In the genomic region with DNA sequence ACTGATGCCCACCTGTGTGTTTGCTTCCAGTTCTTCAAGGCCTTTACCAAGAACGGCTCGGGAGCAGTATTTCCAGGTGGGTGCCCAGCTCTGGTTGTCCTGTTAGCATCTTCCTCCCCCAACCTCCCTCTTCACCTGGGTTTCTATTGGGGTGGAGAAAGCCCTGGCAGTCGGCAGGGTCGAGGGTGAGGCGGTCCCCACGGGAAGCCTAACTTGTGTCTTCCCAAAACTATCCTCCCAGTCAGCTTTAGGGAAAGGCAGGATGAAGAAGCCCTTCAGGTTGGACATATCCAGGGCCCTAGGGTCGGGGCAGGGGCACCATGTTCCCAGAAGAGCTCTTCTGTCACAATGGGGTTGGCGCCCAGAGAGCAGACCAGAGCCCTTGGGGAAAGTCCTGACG, we compare ENCODE assay signal across 29 cellular contexts. TPM values are rescaled to one million over a fixed set of nuclear protein-coding genes. Genes with fewer than 3 reads are reported as not detected.
"Had no signal": no experiment of that assay in that cellular context is flagged by ENCODE, and none has a peak within 500 bp of the region (broad histone marks: within the 10 kb centered on the region; RNA-seq: fewer than 3 reads in every experiment).

No MANE protein-coding gene starts in this region.

- H3K4me1 ChIP-seq: prostate gland had no signal

- H3K27ac ChIP-seq: body of pancreas, left lung, neutrophil, prostate gland, testis had no signal

- H3K36me3 Mint-ChIP-seq: activated naive CD4-positive, alpha-beta T cell treated with anti-CD3 and anti-CD28 coated beads, Interleukin-2, amount 50 U/mL, for 72 hours had no signal

- H3K4me3 Mint-ChIP-seq: activated CD4-positive, alpha-beta T cell treated with anti-CD3 and anti-CD28 coated beads for 36 hours; activated T-cell treated with anti-CD3 and anti-CD28 coated beads, Interleukin-2, amount 50 U/mL, for 72 hours; nephron; T-helper 2 cell treated with Interferon-gamma antibody and Interleukin-4, amounts not matched to agents 5 μg/mL and 100 μg/mL, for 36 hours had no signal

- H3K27me3 Mint-ChIP-seq: activated CD4-positive, alpha-beta T cell treated with anti-CD3 and anti-CD28 coated beads for 36 hours had no signal

- H3K27ac Mint-ChIP-seq: activated CD4-positive, alpha-beta T cell treated with anti-CD3 and anti-CD28 coated beads for 36 hours; activated T-cell treated with anti-CD3 and anti-CD28 coated beads, Interleukin-2, amount 50 U/mL, for 72 hours; nephron; T-helper 2 cell treated with Interferon-gamma antibody and Interleukin-4, amounts not matched to agents 5 μg/mL and 100 μg/mL, for 36 hours had no signal

- DNase-seq: activated CD4-positive, alpha-beta T cell treated with anti-CD3 and anti-CD28 coated beads for 36 hours; activated CD4-positive, CD25-positive, alpha-beta regulatory T cell; activated naive CD4-positive, alpha-beta T cell; activated T-cell treated with anti-CD3 and anti-CD28 coated beads for 4 hours; activated T-cell treated with anti-CD3 and anti-CD28 coated beads, Interleukin-2, amount 50 U/mL, for 72 hours; adrenal gland; body of pancreas; cerebellar nuclear complex; head of caudate nucleus; kidney glomerular epithelial cell; retina; stimulated activated naive CD4-positive, alpha-beta T cell treated with Interleukin-2 at 50 U/mL for 16 hours; T-helper 1 cell; testis; transverse colon; uterus had no signal

- H3K27me3 ChIP-seq: adrenal gland, body of pancreas, dorsolateral prefrontal cortex, gastroesophageal sphincter, left lung, neutrophil, ovary, testis, transverse colon, uterus had no signal

- H3K9me3 ChIP-seq: adrenal gland, body of pancreas, gastroesophageal sphincter, left lung, neutrophil, ovary, prostate gland, testis, transverse colon, uterus had no signal

- ATAC-seq: activated CD4-positive, alpha-beta T cell treated with anti-CD3 and anti-CD28 coated beads for 36 hours; activated naive CD4-positive, alpha-beta T cell treated with anti-CD3 and anti-CD28 coated beads, Interleukin-2, amount 50 U/mL, for 72 hours; activated T-cell treated with anti-CD3 and anti-CD28 coated beads, Interleukin-2, amount 50 U/mL, for 72 hours; body of pancreas; gastroesophageal sphincter; left lung had no signal

- H3K9me3 Mint-ChIP-seq: activated naive CD4-positive, alpha-beta T cell treated with anti-CD3 and anti-CD28 coated beads, Interleukin-2, amount 50 U/mL, for 72 hours; activated T-cell treated with anti-CD3 and anti-CD28 coated beads, Interleukin-2, amount 50 U/mL, for 72 hours; nephron; T-helper 2 cell treated with Interferon-gamma antibody and Interleukin-4, amounts not matched to agents 5 μg/mL and 100 μg/mL, for 36 hours had no signal

- H3K4me1 Mint-ChIP-seq: activated CD4-positive, alpha-beta T cell treated with anti-CD3 and anti-CD28 coated beads for 36 hours had no signal

- H3K4me3 ChIP-seq: adrenal gland, body of pancreas, coronary artery, dorsolateral prefrontal cortex, gastroesophageal sphincter, left lung, ovary, prostate gland, testis, transverse colon, uterus had no signal

- H3K36me3 ChIP-seq: adrenal gland, ovary, prostate gland, transverse colon, uterus had no signal

RNA-seq across cellular contexts. Expression of gene LHX4, which starts 54.8 kb away (rescaled TPM):
- total RNA-seq: activated CD4-positive, alpha-beta T cell treated with anti-CD3 and anti-CD28 coated beads for 36 hours; activated naive CD4-positive, alpha-beta T cell treated with anti-CD3 and anti-CD28 coated beads, Interleukin-2, amount 50 U/mL, for 72 hours; activated T-cell treated with anti-CD3 and anti-CD28 coated beads, Interleukin-2, amount 50 U/mL, for 72 hours; adrenal gland; aorta; body of pancreas; endothelial cell of umbilical vein; gastroesophageal sphincter; lung microvascular endothelial cell; ovary; prostate gland; uterus had no signal
- polyA plus RNA-seq: adrenal gland, endothelial cell of umbilical vein had no signal
